In the genomic region with DNA sequence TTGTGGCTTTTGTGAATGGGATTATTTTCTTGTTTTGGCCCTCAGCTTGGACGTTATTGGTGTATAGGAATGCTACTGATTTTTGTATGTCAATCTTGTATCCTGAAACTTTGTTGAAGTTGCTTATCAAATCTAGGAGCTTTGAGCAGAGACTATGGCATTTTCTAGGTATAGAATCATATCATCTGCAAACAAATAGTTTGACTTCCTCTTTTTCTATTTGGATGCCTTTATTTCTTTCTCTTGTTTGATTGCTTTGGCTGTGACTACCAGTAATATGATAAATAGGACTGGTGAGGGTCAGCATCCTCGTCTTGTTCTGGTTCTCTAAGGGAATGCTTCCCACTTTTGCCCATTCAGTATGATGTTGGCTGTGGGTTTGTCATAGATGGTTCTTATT, we compare ENCODE assay signal across 3 cellular contexts.
TF ChIP-seq lines count a peak whose summit lies in the region.

No MANE protein-coding gene starts in this region.

TF ChIP-seq in GM12891, 5 proteins besides CTCF, POLR2A, EP300 and RAD21:
- TF ChIP-seq TAF1 (IDR thresholded peaks at IDR 0.05; ENCODE audit: low read depth, low read length) = no peak
- TF ChIP-seq POU2F2 (IDR thresholded peaks at IDR 0.05; ENCODE audit: low read depth, low read length) = no peak
- no peak for TF ChIP-seq POLR2AphosphoS5 (IDR thresholded peaks at IDR 0.05; ENCODE audit: low read depth, low read length)
- no peak for TF ChIP-seq PAX5 (IDR thresholded peaks at IDR 0.05; ENCODE audit: insufficient read depth, low read length, severe bottlenecking)
- TF ChIP-seq SPI1 (IDR thresholded peaks at IDR 0.05; ENCODE audit: low read depth, low read length) = peak; percentile 52

TF ChIP-seq in IMR-90, 13 proteins besides CTCF, POLR2A, EP300 and RAD21:
- TF ChIP-seq FOS (IDR thresholded peaks at IDR 0.05; ENCODE audit: low read depth, low read length) = no peak

TF ChIP-seq in K562, 482 proteins besides CTCF, POLR2A, EP300 and RAD21:
- TF ChIP-seq SPI1 (IDR thresholded peaks at IDR 0.05; ENCODE audit: borderline replicate concordance, low read depth, low read length) (peak; percentile 39; the same call in 1 of the 2 replicates), ZNF184 (CRISPR knock-in tag; IDR thresholded peaks at IDR 0.05) (no peak)
- TF ChIP-seq, protein P1, sequence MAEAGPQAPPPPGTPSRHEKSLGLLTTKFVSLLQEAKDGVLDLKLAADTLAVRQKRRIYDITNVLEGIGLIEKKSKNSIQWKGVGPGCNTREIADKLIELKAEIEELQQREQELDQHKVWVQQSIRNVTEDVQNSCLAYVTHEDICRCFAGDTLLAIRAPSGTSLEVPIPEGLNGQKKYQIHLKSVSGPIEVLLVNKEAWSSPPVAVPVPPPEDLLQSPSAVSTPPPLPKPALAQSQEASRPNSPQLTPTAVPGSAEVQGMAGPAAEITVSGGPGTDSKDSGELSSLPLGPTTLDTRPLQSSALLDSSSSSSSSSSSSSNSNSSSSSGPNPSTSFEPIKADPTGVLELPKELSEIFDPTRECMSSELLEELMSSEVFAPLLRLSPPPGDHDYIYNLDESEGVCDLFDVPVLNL (CRISPR knock-in tag; IDR thresholded peaks at IDR 0.05; ENCODE audit: low read depth) = no peak
